25 cellular contexts compared by ENCODE assay signal in the genomic region with DNA sequence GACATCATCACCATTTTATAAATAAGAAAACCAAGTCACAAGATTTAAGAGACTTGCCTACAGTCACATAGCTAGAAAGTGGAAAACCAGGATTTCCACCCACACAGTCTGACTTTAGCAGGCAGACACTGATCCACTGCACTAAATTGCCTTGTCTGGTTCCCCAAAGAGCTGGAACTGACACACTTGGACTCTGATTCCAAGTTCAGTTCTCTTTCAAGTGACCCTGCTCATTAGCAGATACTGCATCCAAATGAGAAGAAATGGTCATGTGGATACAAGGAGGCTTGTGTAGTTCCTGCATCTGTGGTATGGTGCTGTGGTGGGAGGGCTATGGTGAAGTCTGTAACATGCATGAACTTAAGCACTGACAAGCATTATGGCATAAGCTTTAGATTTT.
DNase-seq lines count a peak whose midpoint lies in the region; ATAC-seq and TF ChIP-seq lines count a peak whose summit lies in the region.
"Had no signal": no experiment of that assay in that cellular context is flagged by ENCODE, and none has a peak within 500 bp of the region (broad histone marks: within the 10 kb centered on the region; RNA-seq: fewer than 3 reads in every experiment).

No MANE protein-coding gene starts in this region.

- no peak overlapping the region for H2AK5ac ChIP-seq in mesenchymal stem cell (ENCODE audit: low read length, severe bottlenecking)

- H3K27ac Mint-ChIP-seq in activated naive CD8-positive, alpha-beta T cell = peak overlapping the region; percentile 24
- H3K27ac Mint-ChIP-seq in activated naive CD8-positive, alpha-beta T cell treated with anti-CD3 and anti-CD28 coated beads, Interleukin-2, amount 50 U/mL, for 24 hours = no peak overlapping the region
- H3K27ac Mint-ChIP-seq in T-helper 17 cell = no peak overlapping the region
- H3K27ac Mint-ChIP-seq in CD8-positive, alpha-beta memory T cell = peak overlapping the region in 1 of 8 donors; percentile 19
- H3K27ac Mint-ChIP-seq: CD4-positive, alpha-beta T cell; IgD-negative memory B cell had no signal

- no peak overlapping the region for H3K4me2 ChIP-seq in mesenchymal stem cell (ENCODE audit: low read length, poor library complexity, severe bottlenecking)

- H2AFZ ChIP-seq in mesenchymal stem cell (ENCODE audit: low read depth, low read length) = no peak overlapping the region
- H2AFZ ChIP-seq: GM23248 had no signal

- no peak overlapping the region for H3K4me3 Mint-ChIP-seq in activated naive CD8-positive, alpha-beta T cell
- H3K4me3 Mint-ChIP-seq in activated naive CD8-positive, alpha-beta T cell treated with anti-CD3 and anti-CD28 coated beads, Interleukin-2, amount 50 U/mL, for 24 hours = no peak overlapping the region
- no peak overlapping the region for H3K4me3 Mint-ChIP-seq in T-helper 17 cell
- H3K4me3 Mint-ChIP-seq in CD8-positive, alpha-beta memory T cell = no peak overlapping the region
- H3K4me3 Mint-ChIP-seq: CD4-positive, alpha-beta T cell; IgD-negative memory B cell had no signal

- no peak overlapping the region for H3K27ac ChIP-seq in mesenchymal stem cell (ENCODE audit: low read length, poor library complexity, severe bottlenecking)
- H3K27ac ChIP-seq in gastrocnemius medialis = peak overlapping the region; percentile 59 to 88 (median 78)
- H3K27ac ChIP-seq in CD8-positive, alpha-beta memory T cell (ENCODE audit: low read depth, low read length) = no peak overlapping the region
- H3K27ac ChIP-seq: 22Rv1, GM23248 had no signal

- no peak for ATAC-seq in activated naive CD8-positive, alpha-beta T cell treated with anti-CD3 and anti-CD28 coated beads, Interleukin-2, amount 50 U/mL, for 24 hours
- peak in 1 of 2 donors; percentile 28 for ATAC-seq in gastrocnemius medialis
- no peak for ATAC-seq in T-helper 17 cell
- ATAC-seq in GM18505 (IDR thresholded peaks at IDR 0.05; ENCODE audit: unreplicated experiment) = no peak
- ATAC-seq: GM12878, HCT116 had no signal

- peak overlapping the region in 1 of 2 experiments; percentile 31 for H3K14ac ChIP-seq in mesenchymal stem cell (ENCODE audit: low read length in 2 of 2)

- TF ChIP-seq CTCF in gastrocnemius medialis (IDR thresholded peaks at IDR 0.05 in 4 of 5, conservative IDR thresholded peaks at IDR 0.05 in 1 of 5) = no peak

- H4K91ac ChIP-seq in mesenchymal stem cell (ENCODE audit: low read length) = no peak overlapping the region

- no peaks in the 10 kb centered on the region for H3K27me3 ChIP-seq in mesenchymal stem cell (ENCODE audit: control insufficient read depth in 1 of 2, insufficient read depth in 1 of 2, low read length in 2 of 2)
- H3K27me3 ChIP-seq in gastrocnemius medialis = no peaks in the 10 kb centered on the region
- H3K27me3 ChIP-seq in CD8-positive, alpha-beta memory T cell (ENCODE audit: insufficient read depth, low read length, poor library complexity, severe bottlenecking) = no peaks in the 10 kb centered on the region

- no peaks in the 10 kb centered on the region for H3K36me3 Mint-ChIP-seq in activated naive CD8-positive, alpha-beta T cell
- H3K36me3 Mint-ChIP-seq in activated naive CD8-positive, alpha-beta T cell treated with anti-CD3 and anti-CD28 coated beads, Interleukin-2, amount 50 U/mL, for 24 hours (ENCODE audit: low read depth) = no peaks in the 10 kb centered on the region
- H3K36me3 Mint-ChIP-seq in T-helper 17 cell (ENCODE audit: low read depth) = no peaks in the 10 kb centered on the region
- no peaks in the 10 kb centered on the region for H3K36me3 Mint-ChIP-seq in CD8-positive, alpha-beta memory T cell
- H3K36me3 Mint-ChIP-seq: IgD-negative memory B cell had no signal

- H3K4me3 ChIP-seq in mesenchymal stem cell (ENCODE audit: insufficient read depth in 1 of 2, low read depth in 1 of 2, low read length in 2 of 2) (no peak overlapping the region), gastrocnemius medialis (no peak overlapping the region)
- H3K4me3 ChIP-seq in CD8-positive, alpha-beta memory T cell (ENCODE audit: low read length) = no peak overlapping the region
- H3K4me3 ChIP-seq: GM12878, GM23248 had no signal

- H3K9me3 ChIP-seq in mesenchymal stem cell (ENCODE audit: control insufficient read depth, low read length) (no peaks in the 10 kb centered on the region), gastrocnemius medialis (no peaks in the 10 kb centered on the region), T-helper 17 cell (ENCODE audit: control insufficient read depth, low read length, poor library complexity, severe bottlenecking) (no peaks in the 10 kb centered on the region)
- H3K9me3 ChIP-seq in CD8-positive, alpha-beta memory T cell (ENCODE audit: low read length) = no peaks in the 10 kb centered on the region

- H3K4me1 Mint-ChIP-seq in activated naive CD8-positive, alpha-beta T cell (ENCODE audit: low read depth) = no peaks in the 10 kb centered on the region
- no peaks in the 10 kb centered on the region for H3K4me1 Mint-ChIP-seq in activated naive CD8-positive, alpha-beta T cell treated with anti-CD3 and anti-CD28 coated beads, Interleukin-2, amount 50 U/mL, for 24 hours
- no peaks in the 10 kb centered on the region for H3K4me1 Mint-ChIP-seq in T-helper 17 cell
- H3K4me1 Mint-ChIP-seq in CD8-positive, alpha-beta memory T cell = no peaks in the 10 kb centered on the region

- intact Hi-C loops in gastrocnemius medialis (cut with DNase I; ENCODE audit: low total_unique reads) = loop anchor here (2.0 kb wide), 1 partner anchor 33 kb away; no protein-coding TSS in a partner anchor

- no peaks in the 10 kb centered on the region for H3K27me3 Mint-ChIP-seq in activated naive CD8-positive, alpha-beta T cell
- H3K27me3 Mint-ChIP-seq in activated naive CD8-positive, alpha-beta T cell treated with anti-CD3 and anti-CD28 coated beads, Interleukin-2, amount 50 U/mL, for 24 hours = no peaks in the 10 kb centered on the region
- H3K27me3 Mint-ChIP-seq in T-helper 17 cell = no peaks in the 10 kb centered on the region
- H3K27me3 Mint-ChIP-seq in CD8-positive, alpha-beta memory T cell = peaks cover 0 to 2% of the 10 kb centered on the region in 2 donors
- H3K27me3 Mint-ChIP-seq: CD4-positive, alpha-beta T cell; IgD-negative memory B cell had no signal

- no peak for TF ChIP-seq POLR2A in gastrocnemius medialis (IDR thresholded peaks at IDR 0.05)
- TF ChIP-seq POLR2A in GM18505 (IDR thresholded peaks at IDR 0.05; ENCODE audit: borderline replicate concordance, extremely low read depth, insufficient read depth, insufficient read length) = no peak

- H3K36me3 ChIP-seq in mesenchymal stem cell (ENCODE audit: control insufficient read depth in 1 of 2, insufficient read depth in 2 of 2, low read depth in 1 of 2, low read length in 2 of 2) (peaks cover 0 to 2% of the 10 kb centered on the region in 2 experiments), gastrocnemius medialis (no peaks in the 10 kb centered on the region)
- H3K36me3 ChIP-seq in CD8-positive, alpha-beta memory T cell (ENCODE audit: insufficient read depth, low read length) = no peaks in the 10 kb centered on the region

- H3K23ac ChIP-seq in mesenchymal stem cell (ENCODE audit: low read length in 2 of 2) = peak overlapping the region in 1 of 2 experiments; percentile 89

- CTCF ChIA-PET in CD8-positive, alpha-beta memory T cell (lab: Charles Lee) = no interaction called here

- no peaks in the 10 kb centered on the region for H3K9me3 Mint-ChIP-seq in activated naive CD8-positive, alpha-beta T cell (ENCODE audit: low read depth)
- no peaks in the 10 kb centered on the region for H3K9me3 Mint-ChIP-seq in activated naive CD8-positive, alpha-beta T cell treated with anti-CD3 and anti-CD28 coated beads, Interleukin-2, amount 50 U/mL, for 24 hours
- H3K9me3 Mint-ChIP-seq in CD8-positive, alpha-beta memory T cell = peaks cover 0 to 2% (median 0%) of the 10 kb centered on the region in 5 donors
- H3K9me3 Mint-ChIP-seq: CD4-positive, alpha-beta T cell; IgD-negative memory B cell had no signal

- H2BK12ac ChIP-seq in mesenchymal stem cell (ENCODE audit: low read length in 2 of 2) = no peak overlapping the region

- in situ Hi-C loops in gastrocnemius medialis (cut with MboI; ENCODE audit: low sequenced_read_pairs in 4 of 4) (no loop called here), ACHN (cut with HindIII; ENCODE audit: low pct_ligation_motif_present, low pct_unique_long_range_greater_than_20kb, low sequenced_read_pairs) (no loop called here)

- peak overlapping the region in 1 of 2 experiments; percentile 19 for H3K4ac ChIP-seq in mesenchymal stem cell (ENCODE audit: low read depth in 1 of 2, low read length in 2 of 2)

- POLR2A ChIA-PET in CD8-positive, alpha-beta memory T cell (lab: Charles Lee) = no interaction called here

- H2BK5ac ChIP-seq in mesenchymal stem cell (ENCODE audit: low read depth, low read length, poor library complexity, severe bottlenecking) = no peak overlapping the region

- no peaks in the 10 kb centered on the region for H3K79me1 ChIP-seq in mesenchymal stem cell (replicated peaks; ENCODE audit: low read length, poor library complexity, severe bottlenecking)

- no peak for DNase-seq in activated naive CD8-positive, alpha-beta T cell treated with anti-CD3 and anti-CD28 coated beads, Interleukin-2, amount 50 U/mL, for 24 hours
- DNase-seq in mesenchymal stem cell (no peak), gastrocnemius medialis (no peak), T-helper 17 cell (no peak), ACHN (no peak)
- DNase-seq in CD8-positive, alpha-beta memory T cell = no peak
- DNase-seq: Calu3; CD4-positive, alpha-beta T cell; DMS53; EL; GM23248; Kasumi-1; MM.1S; NCI-H1092; NCI-H1694; NCI-H2081 treated with DMSO at 0.1 percent for 48 hours; NCI-H748 treated with DMSO at 0.1 percent for 48 hours; OCI-M1; Right ventricle myocardium superior had no signal

- H2BK15ac ChIP-seq in mesenchymal stem cell (ENCODE audit: low read depth, poor library complexity, severe bottlenecking) = no peak overlapping the region

- H3K18ac ChIP-seq in mesenchymal stem cell (ENCODE audit: low read depth in 1 of 2, low read length in 2 of 2) = no peak overlapping the region

- no peak overlapping the region for H2BK120ac ChIP-seq in mesenchymal stem cell (ENCODE audit: low read depth, low read length)

- H3K4me1 ChIP-seq in mesenchymal stem cell (ENCODE audit: control insufficient read depth, insufficient read depth, low read depth, low read length) (no peaks in the 10 kb centered on the region), gastrocnemius medialis (peaks cover 32 to 40% of the 10 kb centered on the region in 2 donors)
- no peaks in the 10 kb centered on the region for H3K4me1 ChIP-seq in CD8-positive, alpha-beta memory T cell (ENCODE audit: insufficient read depth, low read length)

- H3K9ac ChIP-seq in mesenchymal stem cell (ENCODE audit: low read length) = peak overlapping the region; percentile 11
- H3K9ac ChIP-seq: GM23248 had no signal

- no peak overlapping the region for H4K8ac ChIP-seq in mesenchymal stem cell (ENCODE audit: low read length)

Comparison
In these comparisons a context has a peak if more than half of its experiments do, and no peak if none do; other contexts are left out.
1. H3K27ac ChIP-seq: peak in gastrocnemius medialis (4 of 4); none in mesenchymal stem cell (single experiment) and CD8-positive, alpha-beta memory T cell (single experiment).